23 cellular contexts compared by ENCODE assay signal in genomic region chr1:177448652-177449351, GRCh38.
DNase-seq lines count a peak whose midpoint lies in the region; ATAC-seq and TF ChIP-seq lines count a peak whose summit lies in the region.
"Had no signal": no experiment of that assay in that cellular context is flagged by ENCODE, and none has a peak within 500 bp of the region (broad histone marks: within the 10 kb centered on the region; RNA-seq: fewer than 3 reads in every experiment).

No MANE protein-coding gene starts in this region.

- H3K4me3 ChIP-seq in fibroblast of mammary gland (ENCODE audit: control insufficient read depth, low read depth, low read length), result no peak overlapping the region
- no peak overlapping the region for H3K4me3 ChIP-seq in thoracic aorta
- H3K4me3 ChIP-seq in left lung, result no peak overlapping the region
- H3K4me3 ChIP-seq: heart right ventricle, left ventricle myocardium inferior, mucosa of descending colon, prostate gland, spleen had no signal

- H3K27ac ChIP-seq in angular gyrus (ENCODE audit: low read depth, low read length) (peak overlapping the region; percentile 35), thoracic aorta (peak overlapping the region in 1 of 2 donors; percentile 54), left lung (no peak overlapping the region)
- H3K27ac ChIP-seq: heart right ventricle, left ventricle myocardium inferior, prostate gland, spleen had no signal

- ATAC-seq in thoracic aorta (ENCODE audit: insufficient number of reproducible peaks, low FRiP score, low read depth) (peak; percentile 59), left lung (no peak)
- ATAC-seq: activated T-cell treated with anti-CD3 and anti-CD28 coated beads, Interleukin-2, amount 50 U/mL, for 72 hours; mucosa of descending colon; stimulated activated naive CD8-positive, alpha-beta T cell treated with anti-CD3 and anti-CD28 coated beads, Interleukin-15, Interleukin-2, amounts not matched to agents 100 U/mL and 50 U/mL, for 24 hours had no signal

- DNase-seq in fibroblast of mammary gland (ENCODE audit: low read depth), result peak; percentile 86
- DNase-seq in non-pigmented ciliary epithelial cell (ENCODE audit: low read depth), result peak; percentile 6
- no peak for DNase-seq in thoracic aorta (ENCODE audit: low spot score)
- no peak for DNase-seq in NCI-H1930 (lab: John Stamatoyannopoulos, UW)
- DNase-seq in left lung, result no peak
- DNase-seq in HuH-7 (ENCODE audit: low spot score), result no peak
- DNase-seq: activated CD4-positive, alpha-beta T cell treated with anti-CD3 and anti-CD28 coated beads for 4 hours; activated naive CD4-positive, alpha-beta T cell treated with anti-CD3 and anti-CD28 coated beads, Interleukin-2, amount 10 ng/mL, durations not matched to agents 7 days and 5 days; activated T-cell treated with anti-CD3 and anti-CD28 coated beads, Interleukin-2, amount 50 U/mL, for 72 hours; CD4-positive, alpha-beta T cell; DMS153; effector CD8-positive, alpha-beta T cell; H7; heart right ventricle; IMR-90; left ventricle myocardium inferior; mucosa of descending colon; NCI-H526 treated with DMSO at 0.1 percent for 48 hours; spleen; stimulated activated CD4-positive, alpha-beta T cell treated with anti-CD3 and anti-CD28 coated beads, Interleukin-4, amount 100 ng/mL, for 1 hour; stimulated activated naive CD8-positive, alpha-beta T cell treated with anti-CD3 and anti-CD28 coated beads, Interleukin-15, Interleukin-2, amounts not matched to agents 100 U/mL and 50 U/mL, for 24 hours had no signal

- peaks cover 22 to 33% of the 10 kb centered on the region in 2 donors for H3K4me1 ChIP-seq in thoracic aorta (ENCODE audit: control insufficient read depth in 1 of 2, low read depth in 2 of 2)
- H3K4me1 ChIP-seq in left lung, result no peaks in the 10 kb centered on the region
- H3K4me1 ChIP-seq: left ventricle myocardium inferior, prostate gland had no signal

- TF ChIP-seq CTCF in fibroblast of mammary gland (conservative IDR thresholded peaks at IDR 0.05; ENCODE audit: control insufficient read depth, insufficient read depth, low read depth, low read length) (no peak), thoracic aorta (IDR thresholded peaks at IDR 0.05) (no peak), left lung (IDR thresholded peaks at IDR 0.05) (no peak)

- H3K36me3 ChIP-seq in thoracic aorta (no peaks in the 10 kb centered on the region), left lung (no peaks in the 10 kb centered on the region)
- H3K36me3 ChIP-seq: heart right ventricle, left ventricle myocardium inferior, prostate gland, spleen had no signal

- H3K27me3 ChIP-seq in thoracic aorta (replicated peaks; ENCODE audit: insufficient read depth) (no peaks in the 10 kb centered on the region), left lung (no peaks in the 10 kb centered on the region)
- H3K27me3 ChIP-seq: spleen had no signal

- intact Hi-C loops in left lung (cut with DNase I), result no loop called here

- H3K9me3 ChIP-seq in thoracic aorta (no peaks in the 10 kb centered on the region), left lung (no peaks in the 10 kb centered on the region)
- H3K9me3 ChIP-seq: mucosa of descending colon, prostate gland had no signal

Comparison
In these comparisons a context has a peak if more than half of its experiments do, and no peak if none do; other contexts are left out.
1. DNase-seq: peak in fibroblast of mammary gland (single experiment) and non-pigmented ciliary epithelial cell (single experiment); none in thoracic aorta (single experiment), NCI-H1930 (0 of 2), left lung (0 of 2) and HuH-7 (single experiment).